ENCODE assay signal across 11 cellular contexts in genomic region chr4:186946682-186947294, GRCh38.
DNase-seq lines count a peak whose midpoint lies in the region; ATAC-seq, FAIRE-seq and TF ChIP-seq lines count a peak whose summit lies in the region.
"Had no signal": no experiment of that assay in that cellular context is flagged by ENCODE, and none has a peak within 500 bp of the region (broad histone marks: within the 10 kb centered on the region; RNA-seq: fewer than 3 reads in every experiment).

No MANE protein-coding gene starts in this region.

- H3K9me3 ChIP-seq in astrocyte (ENCODE audit: insufficient read depth, low read depth, low read length) (no peaks in the 10 kb centered on the region), right lobe of liver (no peaks in the 10 kb centered on the region)
- H3K9me3 ChIP-seq: left lung had no signal

- no peaks in the 10 kb centered on the region for H3K27me3 Mint-ChIP-seq in astrocyte (ENCODE audit: low read depth, unreplicated experiment)
- no peaks in the 10 kb centered on the region for H3K27me3 Mint-ChIP-seq in activated T-helper 2 cell treated with anti-CD3 and anti-CD28 coated beads, Interferon-gamma antibody, Interleukin-2, Interleukin-4, amounts not matched to agents 10 μg/mL and 5 μg/mL and 100 μg/mL, durations not matched to agents 14 hours and 24 hours and 36 hours (ENCODE audit: low read depth)
- H3K27me3 Mint-ChIP-seq: activated B cell treated with CpG ODN at 0.5 μM for 24 hours had no signal

- no peak overlapping the region for H3K4me3 Mint-ChIP-seq in astrocyte (ENCODE audit: unreplicated experiment)
- no peak overlapping the region for H3K4me3 Mint-ChIP-seq in activated T-helper 2 cell treated with anti-CD3 and anti-CD28 coated beads, Interferon-gamma antibody, Interleukin-2, Interleukin-4, amounts not matched to agents 10 μg/mL and 5 μg/mL and 100 μg/mL, durations not matched to agents 14 hours and 24 hours and 36 hours (ENCODE audit: low read depth)
- H3K4me3 Mint-ChIP-seq: activated B cell treated with CpG ODN at 0.5 μM for 24 hours had no signal

- no peaks in the 10 kb centered on the region for H3K27me3 ChIP-seq in astrocyte (ENCODE audit: insufficient read depth, low read length)
- no peaks in the 10 kb centered on the region for H3K27me3 ChIP-seq in right lobe of liver
- H3K27me3 ChIP-seq: left lung had no signal

- no peaks in the 10 kb centered on the region for H3K9me3 Mint-ChIP-seq in astrocyte (ENCODE audit: unreplicated experiment)
- peaks cover 23% of the 10 kb centered on the region for H3K9me3 Mint-ChIP-seq in activated T-helper 2 cell treated with anti-CD3 and anti-CD28 coated beads, Interferon-gamma antibody, Interleukin-2, Interleukin-4, amounts not matched to agents 10 μg/mL and 5 μg/mL and 100 μg/mL, durations not matched to agents 14 hours and 24 hours and 36 hours

- no peaks in the 10 kb centered on the region for H3K36me3 ChIP-seq in astrocyte (ENCODE audit: insufficient read depth, low read length)
- H3K36me3 ChIP-seq in right lobe of liver = no peaks in the 10 kb centered on the region
- H3K36me3 ChIP-seq: left lung had no signal

- H3K27ac Mint-ChIP-seq in astrocyte (ENCODE audit: unreplicated experiment) = no peak overlapping the region
- H3K27ac Mint-ChIP-seq in activated T-helper 2 cell treated with anti-CD3 and anti-CD28 coated beads, Interferon-gamma antibody, Interleukin-2, Interleukin-4, amounts not matched to agents 10 μg/mL and 5 μg/mL and 100 μg/mL, durations not matched to agents 14 hours and 24 hours and 36 hours = no peak overlapping the region
- H3K27ac Mint-ChIP-seq: activated B cell treated with CpG ODN at 0.5 μM for 24 hours had no signal

- intact Hi-C loops in right lobe of liver (cut with DNase I) = no loop called here
- intact Hi-C loops in activated T-helper 2 cell treated with anti-CD3 and anti-CD28 coated beads, Interferon-gamma antibody, Interleukin-2, Interleukin-4, amounts not matched to agents 10 μg/mL and 5 μg/mL and 100 μg/mL, durations not matched to agents 14 hours and 24 hours and 36 hours (cut with micrococcal nuclease) = no loop called here
- intact Hi-C loops in head of caudate nucleus (cut with DNase I) = no loop called here

- TF ChIP-seq POLR2A in right lobe of liver (IDR thresholded peaks at IDR 0.05) = no peak

- H4K20me1 ChIP-seq in astrocyte (ENCODE audit: insufficient read depth, low read length) = no peaks in the 10 kb centered on the region

- no peak overlapping the region for H2AFZ ChIP-seq in astrocyte (ENCODE audit: low read depth, low read length)

- 77% methylated on average over 6 of the region's 11 CpGs for WGBS in right lobe of liver (ENCODE audit: insufficient coverage, low coverage, low lambda C conversion rate, missing lambda C conversion rate)

- H3K27ac ChIP-seq in astrocyte (ENCODE audit: low read depth, low read length) = no peak overlapping the region
- H3K27ac ChIP-seq in right lobe of liver = no peak overlapping the region
- H3K27ac ChIP-seq: left lung had no signal

- peak; percentile 29 for DNase-seq in COLO668 (lab: John Stamatoyannopoulos, UW; ENCODE audit: unreplicated experiment)
- DNase-seq in LHCN-M2 (ENCODE audit: low read depth) = peak; percentile 71
- DNase-seq in astrocyte (ENCODE audit: low read depth) = peak; percentile 21
- peak in 1 of 3 donors; percentile 34 for DNase-seq in right lobe of liver
- DNase-seq in activated T-helper 2 cell treated with anti-CD3 and anti-CD28 coated beads, Interferon-gamma antibody, Interleukin-2, Interleukin-4, amounts not matched to agents 10 μg/mL and 5 μg/mL and 100 μg/mL, durations not matched to agents 14 hours and 24 hours and 36 hours (ENCODE audit: low spot score) = no peak
- no peak for DNase-seq in head of caudate nucleus
- DNase-seq: activated B cell treated with CpG ODN at 0.5 μM for 24 hours, cerebellar nuclear complex had no signal

- H3K4me3 ChIP-seq in astrocyte (ENCODE audit: insufficient read depth, low read depth, low read length) (no peak overlapping the region), right lobe of liver (no peak overlapping the region)
- H3K4me3 ChIP-seq: left lung had no signal

- H3K4me1 ChIP-seq in astrocyte (ENCODE audit: insufficient read depth, low read length) = peaks cover 12% of the 10 kb centered on the region
- peaks cover 0 to 14% (median 7%) of the 10 kb centered on the region in 4 donors for H3K4me1 ChIP-seq in right lobe of liver
- H3K4me1 ChIP-seq: left lung had no signal

- peaks cover 45% of the 10 kb centered on the region for H3K4me1 Mint-ChIP-seq in astrocyte (ENCODE audit: low read depth, unreplicated experiment)
- no peaks in the 10 kb centered on the region for H3K4me1 Mint-ChIP-seq in activated T-helper 2 cell treated with anti-CD3 and anti-CD28 coated beads, Interferon-gamma antibody, Interleukin-2, Interleukin-4, amounts not matched to agents 10 μg/mL and 5 μg/mL and 100 μg/mL, durations not matched to agents 14 hours and 24 hours and 36 hours (ENCODE audit: low read depth)
- H3K4me1 Mint-ChIP-seq: activated B cell treated with CpG ODN at 0.5 μM for 24 hours had no signal

- peak; percentile 68 to 80 (median 70) for ATAC-seq in right lobe of liver
- no peak for ATAC-seq in HG02885 (IDR thresholded peaks at IDR 0.05; ENCODE audit: poor library complexity, unreplicated experiment)
- ATAC-seq in GM19397 (IDR thresholded peaks at IDR 0.05; ENCODE audit: unreplicated experiment) = no peak
- ATAC-seq: left lung had no signal

- H3K79me2 ChIP-seq in astrocyte (ENCODE audit: insufficient read depth, low read length) = no peaks in the 10 kb centered on the region

- H3K36me3 Mint-ChIP-seq in astrocyte (ENCODE audit: low read depth, unreplicated experiment) = no peaks in the 10 kb centered on the region
- no peaks in the 10 kb centered on the region for H3K36me3 Mint-ChIP-seq in activated T-helper 2 cell treated with anti-CD3 and anti-CD28 coated beads, Interferon-gamma antibody, Interleukin-2, Interleukin-4, amounts not matched to agents 10 μg/mL and 5 μg/mL and 100 μg/mL, durations not matched to agents 14 hours and 24 hours and 36 hours (ENCODE audit: low read depth)

- TF ChIP-seq CTCF in astrocyte (IDR thresholded peaks at IDR 0.05; ENCODE audit: insufficient read depth, low read depth, low read length) = peak; percentile 34
- TF ChIP-seq CTCF in right lobe of liver (IDR thresholded peaks at IDR 0.05) = peak in 2 of 4 donors; percentile 5 to 24

- FAIRE-seq in astrocyte (lab: Jason Lieb, UNC) = no peak

- H3K4me2 ChIP-seq in astrocyte (ENCODE audit: low read length) = no peak overlapping the region

- no peak overlapping the region for H3K9ac ChIP-seq in astrocyte (ENCODE audit: low read length)

Comparison
In these comparisons a context has a peak if more than half of its experiments do, and no peak if none do; other contexts are left out.
1. DNase-seq: peak in COLO668 (single experiment), LHCN-M2 (single experiment) and astrocyte (single experiment); none in activated T-helper 2 cell treated with anti-CD3 and anti-CD28 coated beads, Interferon-gamma antibody, Interleukin-2, Interleukin-4, amounts not matched to agents 10 μg/mL and 5 μg/mL and 100 μg/mL, durations not matched to agents 14 hours and 24 hours and 36 hours (single experiment) and head of caudate nucleus (0 of 42).
2. ATAC-seq: peak in right lobe of liver (4 of 4); none in HG02885 (single experiment) and GM19397 (single experiment).